Comparison of ENCODE assay signal across 8 cellular contexts in genomic region chr2:136238214-136238551, GRCh38.
DNase-seq lines count a peak whose midpoint lies in the region; ATAC-seq and TF ChIP-seq lines count a peak whose summit lies in the region.

No MANE protein-coding gene starts in this region.

- no peak for TF ChIP-seq CTCF in type B pancreatic cell (conservative IDR thresholded peaks at IDR 0.05)

- ATAC-seq in stimulated activated naive CD8-positive, alpha-beta T cell treated with anti-CD3 and anti-CD28 coated beads, Interleukin-15, Interleukin-2, amounts not matched to agents 100 U/mL and 50 U/mL, for 24 hours: no peak
- no peak for ATAC-seq in HG03095 (IDR thresholded peaks at IDR 0.05; ENCODE audit: unreplicated experiment)
- no peak for ATAC-seq in SK-N-SH treated with all-trans-retinoic acid at 6 μM for 48 hours

- H3K9me3 Mint-ChIP-seq in stimulated activated naive CD8-positive, alpha-beta T cell treated with anti-CD3 and anti-CD28 coated beads, Interleukin-15, Interleukin-2, amounts not matched to agents 100 ng/mL and 50 ng/mL, for 24 hours: no peaks in the 10 kb centered on the region
- no peaks in the 10 kb centered on the region for H3K9me3 Mint-ChIP-seq in activated T-helper 1 cell treated with anti-CD3 and anti-CD28 coated beads, Interleukin-12 subunit alpha, Interleukin-12 subunit beta, Interleukin-2, Interleukin-4 antibody, amounts not matched to agents 30 ng/mL and 10 ng/mL and 1 ng/mL, durations not matched to agents 14 hours and 24 hours and 36 hours
- no peaks in the 10 kb centered on the region for H3K9me3 Mint-ChIP-seq in type B pancreatic cell

- no peak overlapping the region for H3K4me3 Mint-ChIP-seq in stimulated activated naive CD8-positive, alpha-beta T cell treated with anti-CD3 and anti-CD28 coated beads, Interleukin-15, Interleukin-2, amounts not matched to agents 100 ng/mL and 50 ng/mL, for 24 hours
- H3K4me3 Mint-ChIP-seq in activated T-helper 1 cell treated with anti-CD3 and anti-CD28 coated beads, Interleukin-12 subunit alpha, Interleukin-12 subunit beta, Interleukin-2, Interleukin-4 antibody, amounts not matched to agents 30 ng/mL and 10 ng/mL and 1 ng/mL, durations not matched to agents 14 hours and 24 hours and 36 hours: peak overlapping the region; percentile 27
- H3K4me3 Mint-ChIP-seq in type B pancreatic cell: no peak overlapping the region

- no peaks in the 10 kb centered on the region for H3K27me3 Mint-ChIP-seq in stimulated activated naive CD8-positive, alpha-beta T cell treated with anti-CD3 and anti-CD28 coated beads, Interleukin-15, Interleukin-2, amounts not matched to agents 100 ng/mL and 50 ng/mL, for 24 hours
- no peaks in the 10 kb centered on the region for H3K27me3 Mint-ChIP-seq in activated T-helper 1 cell treated with anti-CD3 and anti-CD28 coated beads, Interleukin-12 subunit alpha, Interleukin-12 subunit beta, Interleukin-2, Interleukin-4 antibody, amounts not matched to agents 30 ng/mL and 10 ng/mL and 1 ng/mL, durations not matched to agents 14 hours and 24 hours and 36 hours (ENCODE audit: insufficient read depth)
- peaks cover 8% of the 10 kb centered on the region for H3K27me3 Mint-ChIP-seq in type B pancreatic cell

- in situ Hi-C loops in G401 (cut with HindIII; ENCODE audit: low sequenced_read_pairs): no loop called here

- H3K4me1 Mint-ChIP-seq in stimulated activated naive CD8-positive, alpha-beta T cell treated with anti-CD3 and anti-CD28 coated beads, Interleukin-15, Interleukin-2, amounts not matched to agents 100 ng/mL and 50 ng/mL, for 24 hours (ENCODE audit: low read depth): peaks cover 79% of the 10 kb centered on the region
- H3K4me1 Mint-ChIP-seq in activated T-helper 1 cell treated with anti-CD3 and anti-CD28 coated beads, Interleukin-12 subunit alpha, Interleukin-12 subunit beta, Interleukin-2, Interleukin-4 antibody, amounts not matched to agents 30 ng/mL and 10 ng/mL and 1 ng/mL, durations not matched to agents 14 hours and 24 hours and 36 hours (ENCODE audit: low read depth): peaks cover 49% of the 10 kb centered on the region
- H3K4me1 Mint-ChIP-seq in type B pancreatic cell (ENCODE audit: unreplicated experiment): peaks cover 5% of the 10 kb centered on the region

- H3K27ac Mint-ChIP-seq in stimulated activated naive CD8-positive, alpha-beta T cell treated with anti-CD3 and anti-CD28 coated beads, Interleukin-15, Interleukin-2, amounts not matched to agents 100 ng/mL and 50 ng/mL, for 24 hours: peak overlapping the region; percentile 92
- peak overlapping the region; percentile 88 for H3K27ac Mint-ChIP-seq in activated T-helper 1 cell treated with anti-CD3 and anti-CD28 coated beads, Interleukin-12 subunit alpha, Interleukin-12 subunit beta, Interleukin-2, Interleukin-4 antibody, amounts not matched to agents 30 ng/mL and 10 ng/mL and 1 ng/mL, durations not matched to agents 14 hours and 24 hours and 36 hours
- no peak overlapping the region for H3K27ac Mint-ChIP-seq in type B pancreatic cell

- DNase-seq in stimulated activated naive CD8-positive, alpha-beta T cell treated with anti-CD3 and anti-CD28 coated beads, Interleukin-15, Interleukin-2, amounts not matched to agents 100 U/mL and 50 U/mL, for 24 hours: no peak
- no peak for DNase-seq in activated T-helper 1 cell treated with anti-CD3 and anti-CD28 coated beads, Interleukin-12 subunit alpha, Interleukin-12 subunit beta, Interleukin-2, Interleukin-4 antibody, amounts not matched to agents 30 ng/mL and 10 ng/mL and 1 ng/mL, durations not matched to agents 14 hours and 24 hours and 36 hours (ENCODE audit: low spot score)
- DNase-seq in kidney tubule cell (ENCODE audit: low spot score) (peak; percentile 37), G401 (ENCODE audit: low spot score) (no peak), type B pancreatic cell (ENCODE audit: extremely low spot score, unreplicated experiment) (no peak)

- intact Hi-C loops in activated T-helper 1 cell treated with anti-CD3 and anti-CD28 coated beads, Interleukin-12 subunit alpha, Interleukin-12 subunit beta, Interleukin-2, Interleukin-4 antibody, amounts not matched to agents 30 ng/mL and 10 ng/mL and 1 ng/mL, durations not matched to agents 14 hours and 24 hours and 36 hours (cut with micrococcal nuclease): loop anchor here (1.0 to 5.0 kb wide), 7 partner anchors 30 to 182 kb away; no protein-coding TSS in a partner anchor

- no peaks in the 10 kb centered on the region for H3K36me3 Mint-ChIP-seq in stimulated activated naive CD8-positive, alpha-beta T cell treated with anti-CD3 and anti-CD28 coated beads, Interleukin-15, Interleukin-2, amounts not matched to agents 100 ng/mL and 50 ng/mL, for 24 hours (ENCODE audit: low read depth)
- peaks cover 2% of the 10 kb centered on the region for H3K36me3 Mint-ChIP-seq in activated T-helper 1 cell treated with anti-CD3 and anti-CD28 coated beads, Interleukin-12 subunit alpha, Interleukin-12 subunit beta, Interleukin-2, Interleukin-4 antibody, amounts not matched to agents 30 ng/mL and 10 ng/mL and 1 ng/mL, durations not matched to agents 14 hours and 24 hours and 36 hours (ENCODE audit: low read depth)
- H3K36me3 Mint-ChIP-seq in type B pancreatic cell: no peaks in the 10 kb centered on the region

TF ChIP-seq in SK-N-SH treated with all-trans-retinoic acid at 6 μM for 48 hours, 23 proteins besides CTCF, POLR2A, EP300 and RAD21:
- no peak for TF ChIP-seq OSR1 (CRISPR knock-in tag; IDR thresholded peaks at IDR 0.05)
